14 cellular contexts compared by ENCODE assay signal in genomic region chr6:144296973-144297372, GRCh38. TPM values are rescaled to one million over a fixed set of nuclear protein-coding genes. Genes with fewer than 3 reads are reported as not detected.
DNase-seq lines count a peak whose midpoint lies in the region; ATAC-seq and TF ChIP-seq lines count a peak whose summit lies in the region.
"Had no signal": no experiment of that assay in that cellular context is flagged by ENCODE, and none has a peak within 500 bp of the region (broad histone marks: within the 10 kb centered on the region; RNA-seq: fewer than 3 reads in every experiment).

No MANE protein-coding gene starts in this region.

- H3K27me3 ChIP-seq in body of pancreas (no peaks in the 10 kb centered on the region), gastrocnemius medialis (no peaks in the 10 kb centered on the region), HAP-1 (ENCODE audit: low read depth) (no peaks in the 10 kb centered on the region)

- in situ Hi-C loops in gastrocnemius medialis (cut with MboI; ENCODE audit: low sequenced_read_pairs in 4 of 4) (no loop called here), HAP-1 (cut with MboI; ENCODE audit: low sequenced_read_pairs) (no loop called here)

- no peak for TF ChIP-seq CTCF in body of pancreas (IDR thresholded peaks at IDR 0.05)
- TF ChIP-seq CTCF in gastrocnemius medialis (IDR thresholded peaks at IDR 0.05 in 4 of 5, conservative IDR thresholded peaks at IDR 0.05 in 1 of 5): no peak

- H3K27ac ChIP-seq in body of pancreas: peak overlapping the region; percentile 45 to 87 (median 61)
- peak overlapping the region; percentile 64 to 72 (median 70) for H3K27ac ChIP-seq in gastrocnemius medialis

- 2 to 9% methylated on average over 2 of the region's 2 CpGs for WGBS in body of pancreas, 2 donors

- ATAC-seq in body of pancreas (peak; percentile 78), left colon (peak; percentile 50), gastrocnemius medialis (peak; percentile 24 to 76)
- ATAC-seq: naive thymus-derived CD4-positive, alpha-beta T cell had no signal

- peak; percentile 50 for DNase-seq in GF-D8 (lab: John Stamatoyannopoulos, UW)
- peak; percentile 77 to 89 (median 85) for DNase-seq in body of pancreas
- DNase-seq in left colon: no peak
- peak; percentile 9 to 45 for DNase-seq in gastrocnemius medialis
- no peak for DNase-seq in NCI-H2107 (lab: John Stamatoyannopoulos, UW)
- no peak for DNase-seq in HAP-1 (ENCODE audit: low spot score in 2 of 2)
- no peak for DNase-seq in dedifferentiated amniotic fluid mesenchymal stem cell (ENCODE audit: extremely low spot score)
- no peak for DNase-seq in activated naive CD4-positive, alpha-beta T cell treated with Interleukin-2 at 50 U/mL for 16 hours
- DNase-seq: activated CD8-positive, alpha-beta memory T cell treated with anti-CD3 and anti-CD28 coated beads for 24 hours; activated naive CD4-positive, alpha-beta T cell treated with anti-CD3 and anti-CD28 coated beads for 36 hours; DMS153; naive thymus-derived CD4-positive, alpha-beta T cell; NCI-H345; T-helper 9 cell had no signal

- no peak for TF ChIP-seq POLR2A in body of pancreas (IDR thresholded peaks at IDR 0.05)
- no peak for TF ChIP-seq POLR2A in gastrocnemius medialis (IDR thresholded peaks at IDR 0.05)

- H3K4me1 ChIP-seq in body of pancreas (peaks cover 59% of the 10 kb centered on the region), gastrocnemius medialis (peaks cover 47% of the 10 kb centered on the region in 2 donors), HAP-1 (no peaks in the 10 kb centered on the region)

- intact Hi-C loops in body of pancreas (cut with DNase I) (no loop called here), left colon (cut with DNase I, micrococcal nuclease) (no loop called here), gastrocnemius medialis (cut with DNase I; ENCODE audit: low total_unique reads) (no loop called here)

- H3K4me3 ChIP-seq in body of pancreas (no peak overlapping the region), gastrocnemius medialis (no peak overlapping the region), HAP-1 (no peak overlapping the region)

- no peaks in the 10 kb centered on the region for H3K9me3 ChIP-seq in body of pancreas
- H3K9me3 ChIP-seq in gastrocnemius medialis: no peaks in the 10 kb centered on the region
- H3K9me3 ChIP-seq in HAP-1: no peaks in the 10 kb centered on the region

- no peaks in the 10 kb centered on the region for H3K36me3 ChIP-seq in body of pancreas (replicated peaks in 1 of 2; ENCODE audit: insufficient read depth in 1 of 2, low read depth in 2 of 2)
- H3K36me3 ChIP-seq in gastrocnemius medialis: peaks cover 0 to 20% of the 10 kb centered on the region in 2 donors
- H3K36me3 ChIP-seq in HAP-1 (replicated peaks): no peaks in the 10 kb centered on the region

RNA-seq across cellular contexts. Expression of gene UTRN, which starts 11.8 kb away (rescaled TPM):
- total RNA-seq in body of pancreas (100 to 1,000 TPM; 112 to 133 TPM), left colon (10 to 100 TPM; 88.3 to 89.5 TPM), gastrocnemius medialis (10 to 100 TPM; 24.1 to 66.3 (median 40.1) TPM)

Comparison
In these comparisons a context has a peak if more than half of its experiments do, and no peak if none do; other contexts are left out.
1. DNase-seq: peak in GF-D8 (single experiment), body of pancreas (4 of 4) and gastrocnemius medialis (2 of 2); none in left colon (0 of 2), NCI-H2107 (single experiment), HAP-1 (0 of 2), dedifferentiated amniotic fluid mesenchymal stem cell (single experiment) and activated naive CD4-positive, alpha-beta T cell treated with Interleukin-2 at 50 U/mL for 16 hours (single experiment).
2. Peak in every context shown above with its lines, with median percentiles within 50 percentile points of each other: ATAC-seq.